1 cellular context compared by ENCODE assay signal in the genomic region with DNA sequence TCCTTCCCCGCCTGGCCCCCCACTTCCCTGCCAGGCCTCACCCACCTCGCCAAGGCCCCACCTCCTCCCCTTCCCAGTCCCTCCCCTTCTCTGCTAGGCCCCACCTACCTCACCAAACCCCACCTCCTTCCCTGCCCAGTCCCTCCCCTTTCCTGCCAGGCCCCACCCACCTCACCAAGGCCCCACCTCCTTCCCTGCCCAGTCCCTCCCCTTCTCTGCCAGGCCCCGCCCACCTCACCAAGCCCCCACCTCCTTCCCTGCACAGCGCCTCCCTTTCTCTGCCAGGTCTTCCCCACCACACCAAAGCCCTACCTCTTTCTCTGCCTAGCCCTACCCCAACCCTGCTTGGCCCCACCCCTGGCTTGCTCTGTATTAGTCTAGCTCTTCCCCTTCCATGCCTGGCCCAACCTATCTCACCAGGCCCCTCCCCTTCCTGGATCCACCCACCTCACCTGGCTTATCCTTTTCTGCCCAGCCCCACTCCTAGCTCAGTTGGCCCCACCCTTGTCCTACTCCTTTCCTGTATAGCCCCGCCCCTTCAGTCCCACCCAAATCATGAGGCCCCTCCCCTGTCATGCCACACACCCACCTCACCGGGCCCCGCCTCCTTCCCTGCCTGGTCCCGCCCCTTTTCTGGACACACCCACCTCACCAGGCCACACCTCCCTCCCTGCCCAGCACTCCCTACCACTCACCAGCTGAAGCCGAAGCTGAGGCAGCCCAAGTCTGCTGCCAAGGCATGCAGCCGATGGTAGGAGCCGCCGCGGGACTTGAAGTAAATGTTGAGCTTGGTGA.
A peak's percentile ranks its signal among the peaks of the same experiment; 100 is the strongest.
TF ChIP-seq lines count a peak whose summit lies in the region.

No MANE protein-coding gene starts in this region.

TF ChIP-seq in HEK293, 187 proteins besides CTCF, POLR2A, EP300 and RAD21 (continued from another document):
- TF ChIP-seq YY1 (tag by site-specific recombination; IDR thresholded peaks at IDR 0.05) (no peak), KLF1 (tag by site-specific recombination; IDR thresholded peaks at IDR 0.05) (peak; percentile 86), ZNF146 (tag by site-specific recombination; IDR thresholded peaks at IDR 0.05) (no peak), ZNF530 (tag by site-specific recombination; IDR thresholded peaks at IDR 0.05; ENCODE audit: low read depth) (no peak), KLF16 (tag by site-specific recombination; IDR thresholded peaks at IDR 0.05) (0 out of 2 replicates have a peak, but pooled peaks have one; percentile 44), ZNF701 (tag by site-specific recombination; IDR thresholded peaks at IDR 0.05) (no peak), ZNF785 (tag by site-specific recombination; IDR thresholded peaks at IDR 0.05) (no peak), KLF9 (tag by site-specific recombination; IDR thresholded peaks at IDR 0.05; ENCODE audit: low read depth) (peak; percentile 98), SP3 (tag by site-specific recombination; IDR thresholded peaks at IDR 0.05) (peak; percentile 65), ZNF561 (tag by site-specific recombination; IDR thresholded peaks at IDR 0.05; ENCODE audit: borderline replicate concordance) (no peak), ZNF366 (tag by site-specific recombination; conservative IDR thresholded peaks at IDR 0.05) (no peak), ZNF521 (tag by site-specific recombination; IDR thresholded peaks at IDR 0.05) (no peak), HOXD13 (CRISPR knock-in tag; IDR thresholded peaks at IDR 0.05; ENCODE audit: borderline replicate concordance) (no peak), ZNF585B (tag by site-specific recombination; IDR thresholded peaks at IDR 0.05) (no peak), ZNF404 (tag by site-specific recombination; IDR thresholded peaks at IDR 0.05) (no peak), ZNF169 (tag by site-specific recombination; IDR thresholded peaks at IDR 0.05) (no peak), SP2 (tag by site-specific recombination; IDR thresholded peaks at IDR 0.05) (peak; percentile 73), ZNF670 (tag by site-specific recombination; IDR thresholded peaks at IDR 0.05; ENCODE audit: low read depth) (no peak), KLF8 (tag by site-specific recombination; IDR thresholded peaks at IDR 0.05) (peak; percentile 94), ZBTB8A (tag by site-specific recombination; IDR thresholded peaks at IDR 0.05) (no peak), ZNF76 (tag by site-specific recombination; IDR thresholded peaks at IDR 0.05; ENCODE audit: borderline replicate concordance, low read depth) (no peak), ZNF549 (tag by site-specific recombination; IDR thresholded peaks at IDR 0.05) (no peak), ZBTB17 (tag by site-specific recombination; IDR thresholded peaks at IDR 0.05) (no peak), IKZF3 (tag by site-specific recombination; IDR thresholded peaks at IDR 0.05) (no peak), ZNF843 (tag by site-specific recombination; IDR thresholded peaks at IDR 0.05) (no peak), ZNF777 (tag by site-specific recombination; IDR thresholded peaks at IDR 0.05; ENCODE audit: borderline replicate concordance) (no peak), ZNF600 (tag by site-specific recombination; IDR thresholded peaks at IDR 0.05) (0 out of 2 replicates have a peak, but pooled peaks have one; percentile 26), ZNF2 (tag by site-specific recombination; IDR thresholded peaks at IDR 0.05) (no peak), ZNF140 (tag by site-specific recombination; IDR thresholded peaks at IDR 0.05) (no peak), ZNF660 (tag by site-specific recombination; IDR thresholded peaks at IDR 0.05) (no peak), ZNF121 (tag by site-specific recombination; IDR thresholded peaks at IDR 0.05) (no peak), RBAK (tag by site-specific recombination; IDR thresholded peaks at IDR 0.05) (no peak), ZNF658 (tag by site-specific recombination; IDR thresholded peaks at IDR 0.05) (no peak), ZNF544 (tag by site-specific recombination; IDR thresholded peaks at IDR 0.05) (no peak)
- TF ChIP-seq, protein P1, sequence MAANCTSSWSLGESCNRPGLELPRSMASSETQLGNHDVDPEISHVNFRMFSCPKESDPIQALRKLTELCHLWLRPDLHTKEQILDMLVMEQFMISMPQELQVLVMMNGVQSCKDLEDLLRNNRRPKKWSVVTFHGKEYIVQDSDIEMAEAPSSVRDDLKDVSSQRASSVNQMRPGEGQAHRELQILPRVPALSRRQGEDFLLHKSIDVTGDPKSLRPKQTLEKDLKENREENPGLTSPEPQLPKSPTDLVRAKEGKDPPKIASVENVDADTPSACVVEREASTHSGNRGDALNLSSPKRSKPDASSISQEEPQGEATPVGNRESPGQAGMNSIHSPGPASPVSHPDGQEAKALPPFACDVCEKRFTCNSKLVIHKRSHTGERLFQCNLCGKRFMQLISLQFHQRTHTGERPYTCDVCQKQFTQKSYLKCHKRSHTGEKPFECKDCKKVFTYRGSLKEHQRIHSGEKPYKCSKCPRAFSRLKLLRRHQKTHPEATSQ (tag by site-specific recombination; IDR thresholded peaks at IDR 0.05) = no peak
- TF ChIP-seq, protein P2, sequence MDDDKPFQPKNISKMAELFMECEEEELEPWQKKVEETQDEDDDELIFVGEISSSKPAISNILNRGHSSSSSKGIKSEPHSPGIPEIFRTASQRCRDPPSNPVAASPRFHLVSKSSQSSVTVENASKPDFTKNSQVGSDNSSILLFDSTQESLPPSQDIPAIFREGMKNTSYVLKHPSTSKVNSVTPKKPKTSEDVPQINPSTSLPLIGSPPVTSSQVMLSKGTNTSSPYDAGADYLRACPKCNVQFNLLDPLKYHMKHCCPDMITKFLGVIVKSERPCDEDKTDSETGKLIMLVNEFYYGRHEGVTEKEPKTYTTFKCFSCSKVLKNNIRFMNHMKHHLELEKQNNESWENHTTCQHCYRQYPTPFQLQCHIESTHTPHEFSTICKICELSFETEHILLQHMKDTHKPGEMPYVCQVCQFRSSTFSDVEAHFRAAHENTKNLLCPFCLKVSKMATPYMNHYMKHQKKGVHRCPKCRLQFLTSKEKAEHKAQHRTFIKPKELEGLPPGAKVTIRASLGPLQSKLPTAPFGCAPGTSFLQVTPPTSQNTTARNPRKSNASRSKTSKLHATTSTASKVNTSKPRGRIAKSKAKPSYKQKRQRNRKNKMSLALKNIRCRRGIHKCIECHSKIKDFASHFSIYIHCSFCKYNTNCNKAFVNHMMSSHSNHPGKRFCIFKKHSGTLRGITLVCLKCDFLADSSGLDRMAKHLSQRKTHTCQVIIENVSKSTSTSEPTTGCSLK (tag by site-specific recombination; IDR thresholded peaks at IDR 0.05) = no peak
- TF ChIP-seq, protein P3, sequence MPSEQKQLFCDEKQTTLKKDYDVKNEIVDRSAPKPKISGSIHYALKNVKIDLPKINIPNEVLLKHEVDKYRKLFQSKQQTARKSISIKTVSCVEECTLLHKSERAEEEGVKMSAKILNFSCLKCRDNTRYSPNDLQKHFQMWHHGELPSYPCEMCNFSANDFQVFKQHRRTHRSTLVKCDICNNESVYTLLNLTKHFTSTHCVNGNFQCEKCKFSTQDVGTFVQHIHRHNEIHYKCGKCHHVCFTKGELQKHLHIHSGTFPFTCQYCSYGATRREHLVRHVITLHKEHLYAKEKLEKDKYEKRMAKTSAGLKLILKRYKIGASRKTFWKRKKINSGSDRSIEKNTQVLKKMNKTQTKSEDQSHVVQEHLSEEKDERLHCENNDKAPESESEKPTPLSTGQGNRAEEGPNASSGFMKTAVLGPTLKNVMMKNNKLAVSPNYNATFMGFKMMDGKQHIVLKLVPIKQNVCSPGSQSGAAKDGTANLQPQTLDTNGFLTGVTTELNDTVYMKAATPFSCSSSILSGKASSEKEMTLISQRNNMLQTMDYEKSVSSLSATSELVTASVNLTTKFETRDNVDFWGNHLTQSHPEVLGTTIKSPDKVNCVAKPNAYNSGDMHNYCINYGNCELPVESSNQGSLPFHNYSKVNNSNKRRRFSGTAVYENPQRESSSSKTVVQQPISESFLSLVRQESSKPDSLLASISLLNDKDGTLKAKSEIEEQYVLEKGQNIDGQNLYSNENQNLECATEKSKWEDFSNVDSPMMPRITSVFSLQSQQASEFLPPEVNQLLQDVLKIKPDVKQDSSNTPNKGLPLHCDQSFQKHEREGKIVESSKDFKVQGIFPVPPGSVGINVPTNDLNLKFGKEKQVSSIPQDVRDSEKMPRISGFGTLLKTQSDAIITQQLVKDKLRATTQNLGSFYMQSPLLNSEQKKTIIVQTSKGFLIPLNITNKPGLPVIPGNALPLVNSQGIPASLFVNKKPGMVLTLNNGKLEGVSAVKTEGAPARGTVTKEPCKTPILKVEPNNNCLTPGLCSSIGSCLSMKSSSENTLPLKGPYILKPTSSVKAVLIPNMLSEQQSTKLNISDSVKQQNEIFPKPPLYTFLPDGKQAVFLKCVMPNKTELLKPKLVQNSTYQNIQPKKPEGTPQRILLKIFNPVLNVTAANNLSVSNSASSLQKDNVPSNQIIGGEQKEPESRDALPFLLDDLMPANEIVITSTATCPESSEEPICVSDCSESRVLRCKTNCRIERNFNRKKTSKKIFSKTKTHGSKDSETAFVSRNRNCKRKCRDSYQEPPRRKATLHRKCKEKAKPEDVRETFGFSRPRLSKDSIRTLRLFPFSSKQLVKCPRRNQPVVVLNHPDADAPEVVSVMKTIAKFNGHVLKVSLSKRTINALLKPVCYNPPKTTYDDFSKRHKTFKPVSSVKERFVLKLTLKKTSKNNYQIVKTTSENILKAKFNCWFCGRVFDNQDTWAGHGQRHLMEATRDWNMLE (tag by site-specific recombination; conservative IDR thresholded peaks at IDR 0.05; ENCODE audit: low read depth) = no peak
- TF ChIP-seq, protein P4, sequence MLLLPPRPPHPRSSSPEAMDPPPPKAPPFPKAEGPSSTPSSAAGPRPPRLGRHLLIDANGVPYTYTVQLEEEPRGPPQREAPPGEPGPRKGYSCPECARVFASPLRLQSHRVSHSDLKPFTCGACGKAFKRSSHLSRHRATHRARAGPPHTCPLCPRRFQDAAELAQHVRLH (tag by site-specific recombination; IDR thresholded peaks at IDR 0.05) = no peak
